Comparison of ENCODE assay signal across 13 cellular contexts in genomic region chr14:92613681-92614260, GRCh38.
DNase-seq lines count a peak whose midpoint lies in the region; ATAC-seq and TF ChIP-seq lines count a peak whose summit lies in the region.
"Had no signal": no experiment of that assay in that cellular context is flagged by ENCODE, and none has a peak within 500 bp of the region (broad histone marks: within the 10 kb centered on the region; RNA-seq: fewer than 3 reads in every experiment).

No MANE protein-coding gene starts in this region.

- TF ChIP-seq CTCF in esophagus muscularis mucosa (IDR thresholded peaks at IDR 0.05): no peak
- no peak for TF ChIP-seq CTCF in type B pancreatic cell (conservative IDR thresholded peaks at IDR 0.05)

- H3K79me1 ChIP-seq in mesenchymal stem cell (replicated peaks; ENCODE audit: low read length, poor library complexity, severe bottlenecking): peaks cover 21% of the 10 kb centered on the region

- H3K4me3 ChIP-seq in mesenchymal stem cell (ENCODE audit: insufficient read depth in 1 of 2, low read depth in 1 of 2, low read length in 2 of 2) (no peak overlapping the region), esophagus muscularis mucosa (no peak overlapping the region)

- H2BK120ac ChIP-seq in mesenchymal stem cell (ENCODE audit: low read depth, low read length): no peak overlapping the region

- no peaks in the 10 kb centered on the region for H3K27me3 ChIP-seq in mesenchymal stem cell (ENCODE audit: control insufficient read depth in 1 of 2, insufficient read depth in 1 of 2, low read length in 2 of 2)
- no peaks in the 10 kb centered on the region for H3K27me3 ChIP-seq in esophagus muscularis mucosa

- POLR2A ChIA-PET in naive thymus-derived CD8-positive, alpha-beta T cell (lab: Charles Lee): interaction anchor here (1.0 to 5.1 kb wide), 8 partner anchors 10 to 180 kb away, joined by 3 to 268 read pairs (median 6); partner anchors contain the start of gene GOLGA5

- DNase-seq in stimulated activated naive CD8-positive, alpha-beta T cell treated with anti-CD3 and anti-CD28 coated beads, Interleukin-15, Interleukin-2, amounts not matched to agents 100 U/mL and 50 U/mL, for 24 hours: no peak
- DNase-seq in T-helper 17 cell: no peak
- DNase-seq in naive thymus-derived CD8-positive, alpha-beta T cell: no peak
- no peak for DNase-seq in mesenchymal stem cell
- DNase-seq in esophagus muscularis mucosa (ENCODE audit: extremely low spot score): no peak
- DNase-seq in DMS153 (lab: John Stamatoyannopoulos, UW): no peak
- no peak for DNase-seq in type B pancreatic cell (ENCODE audit: extremely low spot score, unreplicated experiment)
- DNase-seq: MV-4-11, NCI-H1417 treated with DMSO at 0.1 percent for 48 hours, NCI-H2029 treated with DMSO at 0.1 percent for 48 hours, NCI-H510A had no signal

- H3K4me1 ChIP-seq in mesenchymal stem cell (ENCODE audit: control insufficient read depth, insufficient read depth, low read depth, low read length) (peaks cover 13% of the 10 kb centered on the region), esophagus muscularis mucosa (peaks cover 0 to 31% (median 12%) of the 10 kb centered on the region in 4 donors)

- no peak overlapping the region for H4K91ac ChIP-seq in mesenchymal stem cell (ENCODE audit: low read length)

- H3K4me2 ChIP-seq in mesenchymal stem cell (ENCODE audit: low read length, poor library complexity, severe bottlenecking): no peak overlapping the region

- H3K27ac Mint-ChIP-seq in stimulated activated naive CD8-positive, alpha-beta T cell treated with anti-CD3 and anti-CD28 coated beads, Interleukin-15, Interleukin-2, amounts not matched to agents 100 ng/mL and 50 ng/mL, for 24 hours: peak overlapping the region; percentile 57
- H3K27ac Mint-ChIP-seq in T-helper 17 cell (peak overlapping the region; percentile 94), type B pancreatic cell (no peak overlapping the region)
- peak overlapping the region; percentile 47 to 97 (median 72) for H3K27ac Mint-ChIP-seq in naive thymus-derived CD8-positive, alpha-beta T cell
- H3K27ac Mint-ChIP-seq: H9 had no signal

- no peak for TF ChIP-seq POLR2A in esophagus muscularis mucosa (IDR thresholded peaks at IDR 0.05; ENCODE audit: low read depth)

- H3K36me3 ChIP-seq in mesenchymal stem cell (ENCODE audit: control insufficient read depth in 1 of 2, insufficient read depth in 2 of 2, low read depth in 1 of 2, low read length in 2 of 2): peaks cover 20 to 34% of the 10 kb centered on the region in 2 experiments
- peaks cover 0 to 11% (median 2%) of the 10 kb centered on the region in 4 donors for H3K36me3 ChIP-seq in esophagus muscularis mucosa

- ATAC-seq in stimulated activated naive CD8-positive, alpha-beta T cell treated with anti-CD3 and anti-CD28 coated beads, Interleukin-15, Interleukin-2, amounts not matched to agents 100 U/mL and 50 U/mL, for 24 hours: no peak
- no peak for ATAC-seq in T-helper 17 cell
- no peak for ATAC-seq in naive thymus-derived CD8-positive, alpha-beta T cell

- WGBS in mesenchymal stem cell: 86% methylated on average over 8 of the region's 10 CpGs
- WGBS in esophagus muscularis mucosa: 93% methylated on average over 3 of the region's 10 CpGs

- no peak overlapping the region for H2AFZ ChIP-seq in mesenchymal stem cell (ENCODE audit: low read depth, low read length)

- H3K4me1 Mint-ChIP-seq in stimulated activated naive CD8-positive, alpha-beta T cell treated with anti-CD3 and anti-CD28 coated beads, Interleukin-15, Interleukin-2, amounts not matched to agents 100 ng/mL and 50 ng/mL, for 24 hours (ENCODE audit: low read depth): peaks cover 61% of the 10 kb centered on the region
- peaks cover 45% of the 10 kb centered on the region for H3K4me1 Mint-ChIP-seq in T-helper 17 cell
- H3K4me1 Mint-ChIP-seq in naive thymus-derived CD8-positive, alpha-beta T cell: peaks cover 28 to 86% (median 72%) of the 10 kb centered on the region in 4 donors
- H3K4me1 Mint-ChIP-seq in type B pancreatic cell (ENCODE audit: unreplicated experiment): no peaks in the 10 kb centered on the region

- no peaks in the 10 kb centered on the region for H3K27me3 Mint-ChIP-seq in stimulated activated naive CD8-positive, alpha-beta T cell treated with anti-CD3 and anti-CD28 coated beads, Interleukin-15, Interleukin-2, amounts not matched to agents 100 ng/mL and 50 ng/mL, for 24 hours
- no peaks in the 10 kb centered on the region for H3K27me3 Mint-ChIP-seq in T-helper 17 cell
- no peaks in the 10 kb centered on the region for H3K27me3 Mint-ChIP-seq in naive thymus-derived CD8-positive, alpha-beta T cell
- no peaks in the 10 kb centered on the region for H3K27me3 Mint-ChIP-seq in type B pancreatic cell

- H3K14ac ChIP-seq in mesenchymal stem cell (ENCODE audit: low read length in 2 of 2): no peak overlapping the region

- TF ChIP-seq EP300 in esophagus muscularis mucosa (IDR thresholded peaks at IDR 0.05): no peak

- no peaks in the 10 kb centered on the region for H3K9me3 ChIP-seq in T-helper 17 cell (ENCODE audit: control insufficient read depth, low read length, poor library complexity, severe bottlenecking)
- peaks cover 3% of the 10 kb centered on the region for H3K9me3 ChIP-seq in mesenchymal stem cell (ENCODE audit: control insufficient read depth, low read length)
- H3K9me3 ChIP-seq in esophagus muscularis mucosa: no peaks in the 10 kb centered on the region

- H3K4ac ChIP-seq in mesenchymal stem cell (ENCODE audit: low read depth in 1 of 2, low read length in 2 of 2): no peak overlapping the region

- H4K8ac ChIP-seq in mesenchymal stem cell (ENCODE audit: low read length): no peak overlapping the region

- no peak overlapping the region for H2AK5ac ChIP-seq in mesenchymal stem cell (ENCODE audit: low read length, severe bottlenecking)

- peaks cover 30% of the 10 kb centered on the region for H3K36me3 Mint-ChIP-seq in stimulated activated naive CD8-positive, alpha-beta T cell treated with anti-CD3 and anti-CD28 coated beads, Interleukin-15, Interleukin-2, amounts not matched to agents 100 ng/mL and 50 ng/mL, for 24 hours (ENCODE audit: low read depth)
- H3K36me3 Mint-ChIP-seq in T-helper 17 cell (ENCODE audit: low read depth) (no peaks in the 10 kb centered on the region), type B pancreatic cell (peaks cover 5% of the 10 kb centered on the region)
- H3K36me3 Mint-ChIP-seq in naive thymus-derived CD8-positive, alpha-beta T cell: peaks cover 0 to 9% (median 6%) of the 10 kb centered on the region in 3 donors

- H2BK5ac ChIP-seq in mesenchymal stem cell (ENCODE audit: low read depth, low read length, poor library complexity, severe bottlenecking): no peak overlapping the region

- peak overlapping the region in 1 of 2 experiments; percentile 71 for H3K18ac ChIP-seq in mesenchymal stem cell (ENCODE audit: low read depth in 1 of 2, low read length in 2 of 2)

- no peak overlapping the region for H2BK15ac ChIP-seq in mesenchymal stem cell (ENCODE audit: low read depth, poor library complexity, severe bottlenecking)

- no peaks in the 10 kb centered on the region for H3K9me3 Mint-ChIP-seq in stimulated activated naive CD8-positive, alpha-beta T cell treated with anti-CD3 and anti-CD28 coated beads, Interleukin-15, Interleukin-2, amounts not matched to agents 100 ng/mL and 50 ng/mL, for 24 hours
- H3K9me3 Mint-ChIP-seq in naive thymus-derived CD8-positive, alpha-beta T cell: peaks cover 0 to 2% (median 0%) of the 10 kb centered on the region in 9 donors
- H3K9me3 Mint-ChIP-seq in type B pancreatic cell: peaks cover 3% of the 10 kb centered on the region
- H3K9me3 Mint-ChIP-seq: H9 had no signal

- H3K23ac ChIP-seq in mesenchymal stem cell (ENCODE audit: low read length in 2 of 2): no peak overlapping the region

- H3K4me3 Mint-ChIP-seq in stimulated activated naive CD8-positive, alpha-beta T cell treated with anti-CD3 and anti-CD28 coated beads, Interleukin-15, Interleukin-2, amounts not matched to agents 100 ng/mL and 50 ng/mL, for 24 hours: no peak overlapping the region
- H3K4me3 Mint-ChIP-seq in T-helper 17 cell (no peak overlapping the region), type B pancreatic cell (no peak overlapping the region)
- H3K4me3 Mint-ChIP-seq in naive thymus-derived CD8-positive, alpha-beta T cell: peak overlapping the region in 4 of 10 donors; percentile 1 to 79 (median 27)
- H3K4me3 Mint-ChIP-seq: H9 had no signal

- no peak overlapping the region for H3K27ac ChIP-seq in mesenchymal stem cell (ENCODE audit: low read length, poor library complexity, severe bottlenecking)
- H3K27ac ChIP-seq in esophagus muscularis mucosa (replicated peaks in 1 of 4): no peak overlapping the region

- H2BK12ac ChIP-seq in mesenchymal stem cell (ENCODE audit: low read length in 2 of 2): peak overlapping the region in 1 of 2 experiments; percentile 58

- intact Hi-C loops in esophagus muscularis mucosa (cut with DNase I): loop anchor here (5.0 kb wide), 1 partner anchor 64 kb away; no protein-coding TSS in a partner anchor

- H3K9ac ChIP-seq in mesenchymal stem cell (ENCODE audit: low read length): no peak overlapping the region
